ENCODE assay signal across 1 cellular context in genomic region chr7:56063882-56064625, GRCh38.
TF ChIP-seq lines count a peak whose summit lies in the region.

Gene SUMF2 (plus strand): TSS chr7:56064286. CDS start chr7:56064312, 26 bp downstream.

TF ChIP-seq in HepG2, 621 proteins besides CTCF, POLR2A, EP300 and RAD21 (continued from another document and continues in another):
- TF ChIP-seq, protein P1, sequence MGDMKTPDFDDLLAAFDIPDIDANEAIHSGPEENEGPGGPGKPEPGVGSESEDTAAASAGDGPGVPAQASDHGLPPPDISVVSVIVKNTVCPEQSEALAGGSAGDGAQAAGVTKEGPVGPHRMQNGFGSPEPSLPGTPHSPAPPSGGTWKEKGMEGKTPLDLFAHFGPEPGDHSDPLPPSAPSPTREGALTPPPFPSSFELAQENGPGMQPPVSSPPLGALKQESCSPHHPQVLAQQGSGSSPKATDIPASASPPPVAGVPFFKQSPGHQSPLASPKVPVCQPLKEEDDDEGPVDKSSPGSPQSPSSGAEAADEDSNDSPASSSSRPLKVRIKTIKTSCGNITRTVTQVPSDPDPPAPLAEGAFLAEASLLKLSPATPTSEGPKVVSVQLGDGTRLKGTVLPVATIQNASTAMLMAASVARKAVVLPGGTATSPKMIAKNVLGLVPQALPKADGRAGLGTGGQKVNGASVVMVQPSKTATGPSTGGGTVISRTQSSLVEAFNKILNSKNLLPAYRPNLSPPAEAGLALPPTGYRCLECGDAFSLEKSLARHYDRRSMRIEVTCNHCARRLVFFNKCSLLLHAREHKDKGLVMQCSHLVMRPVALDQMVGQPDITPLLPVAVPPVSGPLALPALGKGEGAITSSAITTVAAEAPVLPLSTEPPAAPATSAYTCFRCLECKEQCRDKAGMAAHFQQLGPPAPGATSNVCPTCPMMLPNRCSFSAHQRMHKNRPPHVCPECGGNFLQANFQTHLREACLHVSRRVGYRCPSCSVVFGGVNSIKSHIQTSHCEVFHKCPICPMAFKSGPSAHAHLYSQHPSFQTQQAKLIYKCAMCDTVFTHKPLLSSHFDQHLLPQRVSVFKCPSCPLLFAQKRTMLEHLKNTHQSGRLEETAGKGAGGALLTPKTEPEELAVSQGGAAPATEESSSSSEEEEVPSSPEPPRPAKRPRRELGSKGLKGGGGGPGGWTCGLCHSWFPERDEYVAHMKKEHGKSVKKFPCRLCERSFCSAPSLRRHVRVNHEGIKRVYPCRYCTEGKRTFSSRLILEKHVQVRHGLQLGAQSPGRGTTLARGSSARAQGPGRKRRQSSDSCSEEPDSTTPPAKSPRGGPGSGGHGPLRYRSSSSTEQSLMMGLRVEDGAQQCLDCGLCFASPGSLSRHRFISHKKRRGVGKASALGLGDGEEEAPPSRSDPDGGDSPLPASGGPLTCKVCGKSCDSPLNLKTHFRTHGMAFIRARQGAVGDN (CRISPR knock-in tag; IDR thresholded peaks at IDR 0.05) = peak; percentile 99
- TF ChIP-seq CBX1 (IDR thresholded peaks at IDR 0.05; ENCODE audit: low read depth) (no peak), ZNF605 (CRISPR knock-in tag; IDR thresholded peaks at IDR 0.05) (peak; percentile 52; the same call in 1 of the 2 replicates), KLF12 (CRISPR knock-in tag; IDR thresholded peaks at IDR 0.05; ENCODE audit: borderline replicate concordance) (no peak), ZNF260 (CRISPR knock-in tag; IDR thresholded peaks at IDR 0.05; ENCODE audit: borderline replicate concordance, low read depth) (no peak), HNRNPH1 (optimal IDR thresholded peaks at IDR 0.05; ENCODE audit: low read depth, low read length) (peak; percentile 60), ZBTB7B (CRISPR knock-in tag; IDR thresholded peaks at IDR 0.05) (peak; percentile 74; the same call in 1 of the 2 replicates), KMT2B (CRISPR knock-in tag; IDR thresholded peaks at IDR 0.05) (peak; percentile 76; the same call in 1 of the 2 replicates), HMG20A (CRISPR knock-in tag; IDR thresholded peaks at IDR 0.05; ENCODE audit: borderline replicate concordance) (no peak), ZNF556 (CRISPR knock-in tag; IDR thresholded peaks at IDR 0.05; ENCODE audit: borderline replicate concordance) (peak; percentile 33; the same call in 1 of the 2 replicates), PAF1 (CRISPR knock-in tag; IDR thresholded peaks at IDR 0.05) (peak; percentile 74; the same call in 1 of the 2 replicates), ASH2L (IDR thresholded peaks at IDR 0.05; ENCODE audit: insufficient read length, low read depth, low read length) (peak; percentile 50), MEIS1 (CRISPR knock-in tag; IDR thresholded peaks at IDR 0.05; ENCODE audit: borderline replicate concordance) (no peak; the same call in 1 of the 2 replicates), ARID2 (CRISPR knock-in tag; IDR thresholded peaks at IDR 0.05; ENCODE audit: borderline replicate concordance) (no peak), NFIB (CRISPR knock-in tag; IDR thresholded peaks at IDR 0.05; ENCODE audit: borderline replicate concordance) (no peak), ZNF615 (CRISPR knock-in tag; IDR thresholded peaks at IDR 0.05; ENCODE audit: borderline replicate concordance) (no peak), ZNF276 (CRISPR knock-in tag; IDR thresholded peaks at IDR 0.05; ENCODE audit: low read depth) (no peak), ZBTB7A (CRISPR knock-in tag; IDR thresholded peaks at IDR 0.05) (0 out of 2 replicates have a peak, but pooled peaks have one; percentile 19), ZNF564 (CRISPR knock-in tag; IDR thresholded peaks at IDR 0.05) (peak; percentile 80), ZNF850 (CRISPR knock-in tag; conservative IDR thresholded peaks at IDR 0.05) (peak; percentile 46; the same call in 1 of the 2 replicates), MED13 (CRISPR knock-in tag; IDR thresholded peaks at IDR 0.05) (no peak), GATAD2A (CRISPR knock-in tag; IDR thresholded peaks at IDR 0.05) (no peak; the same call in 1 of the 2 replicates), SAP130 (CRISPR knock-in tag; IDR thresholded peaks at IDR 0.05; ENCODE audit: low read depth) (peak; percentile 91), MEIS2 (CRISPR knock-in tag; IDR thresholded peaks at IDR 0.05) (peak; percentile 90), ZFP41 (CRISPR knock-in tag; IDR thresholded peaks at IDR 0.05; ENCODE audit: borderline replicate concordance) (no peak), ZBTB38 (CRISPR knock-in tag; IDR thresholded peaks at IDR 0.05) (peak; percentile 97), TEAD3 (CRISPR knock-in tag; optimal IDR thresholded peaks at IDR 0.05; ENCODE audit: borderline replicate concordance) (no peak), NFKB2 (CRISPR knock-in tag; IDR thresholded peaks at IDR 0.05; ENCODE audit: borderline replicate concordance) (peak; percentile 78; the same call in 1 of the 2 replicates), SIN3B (IDR thresholded peaks at IDR 0.05; ENCODE audit: low read length) (no peak), SOX5 (CRISPR knock-in tag; IDR thresholded peaks at IDR 0.05; ENCODE audit: borderline replicate concordance) (no peak), RBM22 (optimal IDR thresholded peaks at IDR 0.05; ENCODE audit: low read length) (peak; percentile 70), ELF4 (CRISPR knock-in tag; IDR thresholded peaks at IDR 0.05; ENCODE audit: borderline replicate concordance) (peak; percentile 38; the same call in 1 of the 2 replicates), ZFP62 (CRISPR knock-in tag; IDR thresholded peaks at IDR 0.05) (no peak), AHDC1 (CRISPR knock-in tag; IDR thresholded peaks at IDR 0.05; ENCODE audit: borderline replicate concordance) (no peak), GPN1 (CRISPR knock-in tag; IDR thresholded peaks at IDR 0.05; ENCODE audit: borderline replicate concordance) (0 out of 2 replicates have a peak, but pooled peaks have one; percentile 23), FOXP1 (IDR thresholded peaks at IDR 0.05) (no peak), FOXP1 (CRISPR knock-in tag; IDR thresholded peaks at IDR 0.05) (no peak), ZSCAN9 (CRISPR knock-in tag; IDR thresholded peaks at IDR 0.05; ENCODE audit: borderline replicate concordance) (0 out of 2 replicates have a peak, but pooled peaks have one; percentile 32), ATM (IDR thresholded peaks at IDR 0.05; ENCODE audit: borderline replicate concordance) (no peak)
- TF ChIP-seq, protein P2, sequence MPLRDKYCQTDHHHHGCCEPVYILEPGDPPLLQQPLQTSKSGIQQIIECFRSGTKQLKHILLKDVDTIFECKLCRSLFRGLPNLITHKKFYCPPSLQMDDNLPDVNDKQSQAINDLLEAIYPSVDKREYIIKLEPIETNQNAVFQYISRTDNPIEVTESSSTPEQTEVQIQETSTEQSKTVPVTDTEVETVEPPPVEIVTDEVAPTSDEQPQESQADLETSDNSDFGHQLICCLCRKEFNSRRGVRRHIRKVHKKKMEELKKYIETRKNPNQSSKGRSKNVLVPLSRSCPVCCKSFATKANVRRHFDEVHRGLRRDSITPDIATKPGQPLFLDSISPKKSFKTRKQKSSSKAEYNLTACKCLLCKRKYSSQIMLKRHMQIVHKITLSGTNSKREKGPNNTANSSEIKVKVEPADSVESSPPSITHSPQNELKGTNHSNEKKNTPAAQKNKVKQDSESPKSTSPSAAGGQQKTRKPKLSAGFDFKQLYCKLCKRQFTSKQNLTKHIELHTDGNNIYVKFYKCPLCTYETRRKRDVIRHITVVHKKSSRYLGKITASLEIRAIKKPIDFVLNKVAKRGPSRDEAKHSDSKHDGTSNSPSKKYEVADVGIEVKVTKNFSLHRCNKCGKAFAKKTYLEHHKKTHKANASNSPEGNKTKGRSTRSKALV (CRISPR knock-in tag; IDR thresholded peaks at IDR 0.05) = 0 out of 2 replicates have a peak, but pooled peaks have one; percentile 36
- TF ChIP-seq, protein P3, sequence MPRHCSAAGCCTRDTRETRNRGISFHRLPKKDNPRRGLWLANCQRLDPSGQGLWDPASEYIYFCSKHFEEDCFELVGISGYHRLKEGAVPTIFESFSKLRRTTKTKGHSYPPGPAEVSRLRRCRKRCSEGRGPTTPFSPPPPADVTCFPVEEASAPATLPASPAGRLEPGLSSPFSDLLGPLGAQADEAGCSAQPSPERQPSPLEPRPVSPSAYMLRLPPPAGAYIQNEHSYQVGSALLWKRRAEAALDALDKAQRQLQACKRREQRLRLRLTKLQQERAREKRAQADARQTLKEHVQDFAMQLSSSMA (CRISPR knock-in tag; IDR thresholded peaks at IDR 0.05) = peak; percentile 58; the same call in 1 of the 2 replicates
- TF ChIP-seq, protein P4, sequence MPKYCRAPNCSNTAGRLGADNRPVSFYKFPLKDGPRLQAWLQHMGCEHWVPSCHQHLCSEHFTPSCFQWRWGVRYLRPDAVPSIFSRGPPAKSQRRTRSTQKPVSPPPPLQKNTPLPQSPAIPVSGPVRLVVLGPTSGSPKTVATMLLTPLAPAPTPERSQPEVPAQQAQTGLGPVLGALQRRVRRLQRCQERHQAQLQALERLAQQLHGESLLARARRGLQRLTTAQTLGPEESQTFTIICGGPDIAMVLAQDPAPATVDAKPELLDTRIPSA (CRISPR knock-in tag; IDR thresholded peaks at IDR 0.05; ENCODE audit: borderline replicate concordance) = peak; percentile 83; the same call in 1 of the 2 replicates
- TF ChIP-seq, protein P5, sequence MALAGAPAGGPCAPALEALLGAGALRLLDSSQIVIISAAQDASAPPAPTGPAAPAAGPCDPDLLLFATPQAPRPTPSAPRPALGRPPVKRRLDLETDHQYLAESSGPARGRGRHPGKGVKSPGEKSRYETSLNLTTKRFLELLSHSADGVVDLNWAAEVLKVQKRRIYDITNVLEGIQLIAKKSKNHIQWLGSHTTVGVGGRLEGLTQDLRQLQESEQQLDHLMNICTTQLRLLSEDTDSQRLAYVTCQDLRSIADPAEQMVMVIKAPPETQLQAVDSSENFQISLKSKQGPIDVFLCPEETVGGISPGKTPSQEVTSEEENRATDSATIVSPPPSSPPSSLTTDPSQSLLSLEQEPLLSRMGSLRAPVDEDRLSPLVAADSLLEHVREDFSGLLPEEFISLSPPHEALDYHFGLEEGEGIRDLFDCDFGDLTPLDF (CRISPR knock-in tag; IDR thresholded peaks at IDR 0.05) = no peak
- TF ChIP-seq, protein P6, sequence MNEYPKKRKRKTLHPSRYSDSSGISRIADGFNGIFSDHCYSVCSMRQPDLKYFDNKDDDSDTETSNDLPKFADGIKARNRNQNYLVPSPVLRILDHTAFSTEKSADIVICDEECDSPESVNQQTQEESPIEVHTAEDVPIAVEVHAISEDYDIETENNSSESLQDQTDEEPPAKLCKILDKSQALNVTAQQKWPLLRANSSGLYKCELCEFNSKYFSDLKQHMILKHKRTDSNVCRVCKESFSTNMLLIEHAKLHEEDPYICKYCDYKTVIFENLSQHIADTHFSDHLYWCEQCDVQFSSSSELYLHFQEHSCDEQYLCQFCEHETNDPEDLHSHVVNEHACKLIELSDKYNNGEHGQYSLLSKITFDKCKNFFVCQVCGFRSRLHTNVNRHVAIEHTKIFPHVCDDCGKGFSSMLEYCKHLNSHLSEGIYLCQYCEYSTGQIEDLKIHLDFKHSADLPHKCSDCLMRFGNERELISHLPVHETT (CRISPR knock-in tag; conservative IDR thresholded peaks at IDR 0.05) = no peak
